In the genomic region with DNA sequence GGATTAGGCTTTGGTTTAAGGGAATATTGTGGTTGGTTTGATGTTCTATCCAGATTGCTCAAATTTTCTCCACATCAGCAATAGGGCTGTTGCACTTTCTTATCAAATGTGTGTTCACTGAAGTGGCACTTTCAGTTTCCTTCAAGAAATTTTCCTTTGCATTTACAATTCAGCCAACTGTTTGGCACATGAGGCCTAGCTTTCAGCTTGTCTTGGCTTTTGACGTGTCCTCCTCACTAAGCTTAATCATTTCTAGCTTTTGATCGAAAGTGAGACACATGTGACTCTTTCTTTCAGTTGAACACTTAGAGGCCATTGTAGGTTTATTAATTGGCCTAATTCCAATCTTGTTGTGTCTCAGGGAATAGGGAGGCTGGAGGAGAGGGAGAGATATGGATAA, we compare ENCODE assay signal across 16 cellular contexts.
A peak's percentile ranks its signal among the peaks of the same experiment; 100 is the strongest.
DNase-seq lines count a peak whose midpoint lies in the region; ATAC-seq and TF ChIP-seq lines count a peak whose summit lies in the region.
"Had no signal": no experiment of that assay in that cellular context is flagged by ENCODE, and none has a peak within 500 bp of the region (broad histone marks: within the 10 kb centered on the region; RNA-seq: fewer than 3 reads in every experiment).

No MANE protein-coding gene starts in this region.

- intact Hi-C loops in left lung (cut with DNase I), result no loop called here

- TF ChIP-seq CTCF in left lung (IDR thresholded peaks at IDR 0.05), result no peak

- H3K4me3 ChIP-seq in left lung, result no peak overlapping the region
- H3K4me3 ChIP-seq: gastroesophageal sphincter, suprapubic skin had no signal

- ATAC-seq in GM18861 (IDR thresholded peaks at IDR 0.05; ENCODE audit: unreplicated experiment) (peak; percentile 81), GM21723 (IDR thresholded peaks at IDR 0.05; ENCODE audit: unreplicated experiment) (peak; percentile 51), HG03439 (IDR thresholded peaks at IDR 0.05; ENCODE audit: unreplicated experiment) (peak; percentile 58), left lung (peak; percentile 22)
- ATAC-seq: gastroesophageal sphincter had no signal

- DNase-seq in left lung (no peak), SW 1271 (lab: John Stamatoyannopoulos, UW) (no peak), COLO829 (ENCODE audit: low spot score) (no peak)
- DNase-seq in activated effector memory CD4-positive, alpha-beta T cell treated with anti-CD3 and anti-CD28 coated beads, Interleukin-2, amount 50 U/mL, for 16 hours, result no peak
- DNase-seq: activated naive CD4-positive, alpha-beta T cell treated with Interleukin-2 at 50 U/mL for 16 hours; AML-193; GDM1; NCI-H1930; NCI-H446 treated with DMSO at 0.1 percent for 48 hours; Right ventricle myocardium superior; T-helper 2 cell had no signal

- H3K4me1 ChIP-seq in left lung, result no peaks in the 10 kb centered on the region
- H3K4me1 ChIP-seq: suprapubic skin had no signal

- H3K36me3 ChIP-seq in left lung, result no peaks in the 10 kb centered on the region
- H3K36me3 ChIP-seq: gastroesophageal sphincter, suprapubic skin had no signal

- peaks cover 0 to 6% of the 10 kb centered on the region in 2 donors for H3K9me3 ChIP-seq in left lung
- H3K9me3 ChIP-seq: gastroesophageal sphincter, suprapubic skin had no signal

- H3K27ac ChIP-seq in left lung, result no peak overlapping the region
- H3K27ac ChIP-seq: gastroesophageal sphincter, suprapubic skin had no signal

- H3K27me3 ChIP-seq in left lung, result no peaks in the 10 kb centered on the region
- H3K27me3 ChIP-seq: gastroesophageal sphincter, suprapubic skin had no signal

Comparison
In these comparisons a context has a peak if more than half of its experiments do, and no peak if none do; other contexts are left out.
1. ATAC-seq: peak in every context shown above with its lines; median percentile 81 in GM18861; 58 in HG03439; 51 in GM21723; 22 in left lung.